In genomic region chr20:17262786-17263185, GRCh38 we compare ENCODE assay signal across 32 cellular contexts. TPM values are rescaled to one million over a fixed set of nuclear protein-coding genes. Genes with fewer than 3 reads are reported as not detected.
"Had no signal": no experiment of that assay in that cellular context is flagged by ENCODE, and none has a peak within 500 bp of the region (broad histone marks: within the 10 kb centered on the region; RNA-seq: fewer than 3 reads in every experiment).

No MANE protein-coding gene starts in this region.

- H3K36me3 ChIP-seq: breast epithelium, Peyer's patch had no signal

- H3K36me3 Mint-ChIP-seq: activated naive CD4-positive, alpha-beta T cell treated with anti-CD3 and anti-CD28 coated beads, Interleukin-2, amount 50 U/mL, for 24 hours; activated naive CD8-positive, alpha-beta T cell treated with anti-CD3 and anti-CD28 coated beads, Interleukin-2, amount 10 ng/mL, durations not matched to agents 7 days and 5 days had no signal

- H3K4me3 ChIP-seq: body of pancreas, breast epithelium, Peyer's patch had no signal

- DNase-seq: activated CD4-positive, alpha-beta T cell treated with anti-CD3 and anti-CD28 coated beads, Interleukin-2, amount 10 ng/mL, durations not matched to agents 24 days and 14 days; activated CD4-positive, alpha-beta T cell treated with anti-CD3 and anti-CD28 coated beads, Interleukin-2, amount 50 U/mL, for 4 hours; activated CD8-positive, alpha-beta T cell treated with anti-CD3 and anti-CD28 coated beads for 36 hours; activated gamma-delta T cell; activated naive CD4-positive, alpha-beta T cell treated with Interleukin-2 at 50 U/mL for 16 hours; activated naive CD8-positive, alpha-beta T cell treated with anti-CD3 and anti-CD28 coated beads, Interleukin-2, amount 10 ng/mL, durations not matched to agents 7 days and 5 days; activated T-cell treated with anti-CD3 and anti-CD28 coated beads, Interleukin-2, amount 50 U/mL, for 1 hour; body of pancreas; NCI-H1105 treated with DMSO at 0.1 percent for 48 hours; NCI-H1436; NCI-H1694; NCI-H1930; NCI-H2081 treated with DMSO at 0.1 percent for 48 hours; NCI-H226; NCI-H446 treated with DMSO at 0.1 percent for 48 hours; NCI-H524; PC-3; Peyer's patch; SIG-M5; SW 1271; T-helper 1 cell; T-helper 2 cell; T-helper 9 cell; WERI-Rb-1 had no signal

- H3K9me3 Mint-ChIP-seq: activated CD4-positive, alpha-beta T cell treated with anti-CD3 and anti-CD28 coated beads, Interleukin-2, amount 10 ng/mL, durations not matched to agents 24 days and 14 days; activated CD8-positive, alpha-beta T cell treated with anti-CD3 and anti-CD28 coated beads for 36 hours; activated naive CD8-positive, alpha-beta T cell treated with anti-CD3 and anti-CD28 coated beads, Interleukin-2, amount 10 ng/mL, durations not matched to agents 7 days and 5 days; activated T-helper 2 cell treated with anti-CD3 and anti-CD28 coated beads, Interferon-gamma antibody, Interleukin-2, Interleukin-4, amounts not matched to agents 10 μg/mL and 5 μg/mL and 100 μg/mL, durations not matched to agents 14 hours and 24 hours and 36 hours had no signal

- H3K27ac ChIP-seq: body of pancreas, breast epithelium, Peyer's patch, RWPE1, WERI-Rb-1 had no signal

- H3K9me3 ChIP-seq: body of pancreas, breast epithelium, Peyer's patch had no signal

- ATAC-seq: activated CD8-positive, alpha-beta T cell treated with anti-CD3 and anti-CD28 coated beads for 36 hours; body of pancreas; PC-3; Right ventricle myocardium inferior had no signal

- H3K27me3 ChIP-seq: body of pancreas, Peyer's patch had no signal

- H3K4me1 ChIP-seq: body of pancreas, breast epithelium, Peyer's patch had no signal

- H3K4me1 Mint-ChIP-seq: activated CD4-positive, alpha-beta T cell treated with anti-CD3 and anti-CD28 coated beads, Interleukin-2, amount 10 ng/mL, durations not matched to agents 24 days and 14 days; activated naive CD4-positive, alpha-beta T cell treated with anti-CD3 and anti-CD28 coated beads, Interleukin-2, amount 50 U/mL, for 24 hours; activated naive CD8-positive, alpha-beta T cell treated with anti-CD3 and anti-CD28 coated beads, Interleukin-2, amount 10 ng/mL, durations not matched to agents 7 days and 5 days had no signal

- H3K4me3 Mint-ChIP-seq: activated CD4-positive, alpha-beta T cell treated with anti-CD3 and anti-CD28 coated beads, Interleukin-2, amount 10 ng/mL, durations not matched to agents 24 days and 14 days; activated CD8-positive, alpha-beta T cell treated with anti-CD3 and anti-CD28 coated beads for 36 hours; activated naive CD4-positive, alpha-beta T cell treated with anti-CD3 and anti-CD28 coated beads, Interleukin-2, amount 50 U/mL, for 24 hours; activated naive CD8-positive, alpha-beta T cell treated with anti-CD3 and anti-CD28 coated beads, Interleukin-2, amount 10 ng/mL, durations not matched to agents 7 days and 5 days had no signal

RNA-seq across cellular contexts. Expression of gene PCSK2, which starts 35.9 kb away (rescaled TPM):
- total RNA-seq: activated CD4-positive, alpha-beta T cell treated with anti-CD3 and anti-CD28 coated beads, Interleukin-2, amount 10 ng/mL, durations not matched to agents 24 days and 14 days; activated CD8-positive, alpha-beta memory T cell treated with anti-CD3 and anti-CD28 coated beads for 36 hours; activated CD8-positive, alpha-beta T cell treated with anti-CD3 and anti-CD28 coated beads for 36 hours; activated naive CD8-positive, alpha-beta T cell treated with anti-CD3 and anti-CD28 coated beads, Interleukin-2, amount 10 ng/mL, durations not matched to agents 7 days and 5 days; activated T-helper 2 cell treated with anti-CD3 and anti-CD28 coated beads, Interferon-gamma antibody, Interleukin-2, Interleukin-4, amounts not matched to agents 10 μg/mL and 5 μg/mL and 100 μg/mL, durations not matched to agents 14 hours and 24 hours and 36 hours; astrocyte; MCF 10A; PC-3 had no signal
